Comparison of ENCODE assay signal across 9 cellular contexts in the genomic region with DNA sequence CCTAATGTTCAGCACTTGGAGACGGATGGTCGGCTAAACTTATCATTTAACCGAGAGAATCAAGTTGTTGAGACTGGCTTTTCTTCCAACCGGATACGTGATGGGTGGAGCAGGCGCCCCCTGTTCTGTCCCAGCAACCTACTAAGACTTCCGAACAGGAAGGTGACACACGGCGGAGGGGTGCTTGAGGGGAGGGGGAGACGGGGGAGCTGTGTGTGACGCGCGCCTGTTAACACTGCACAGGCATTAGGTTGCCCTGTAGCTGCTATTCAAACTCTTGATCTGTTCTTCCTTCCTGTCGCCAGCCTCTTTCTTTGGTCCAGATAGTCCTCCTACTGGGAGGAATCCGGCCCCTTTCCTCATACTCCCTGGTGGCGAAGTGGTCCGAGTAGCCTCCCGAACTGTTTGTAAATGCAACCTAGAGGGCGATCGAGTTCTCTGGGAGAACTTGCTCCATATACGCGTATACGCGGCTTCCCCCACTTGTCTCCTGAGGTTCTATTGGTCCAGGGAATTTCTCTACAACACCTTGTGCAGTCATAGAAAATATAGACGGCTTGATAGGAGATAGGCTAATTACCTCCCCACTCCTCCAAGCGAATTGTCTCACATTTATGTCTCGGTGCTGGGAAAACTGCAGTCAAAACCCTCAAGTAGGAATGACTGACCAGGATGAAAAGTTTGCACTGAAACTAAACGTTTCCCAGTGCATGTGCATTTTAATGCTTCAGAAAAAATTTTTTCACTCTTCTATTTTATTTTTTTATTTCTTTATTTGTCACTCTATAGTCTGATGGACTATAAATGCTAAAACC.
DNase-seq lines count a peak whose midpoint lies in the region; ATAC-seq and TF ChIP-seq lines count a peak whose summit lies in the region.
"Had no signal": no experiment of that assay in that cellular context is flagged by ENCODE, and none has a peak within 500 bp of the region (broad histone marks: within the 10 kb centered on the region; RNA-seq: fewer than 3 reads in every experiment).

No MANE protein-coding gene starts in this region.

- TF ChIP-seq CTCF in RWPE1 (conservative IDR thresholded peaks at IDR 0.05; ENCODE audit: low read depth) (peak; percentile 60), natural killer cell (IDR thresholded peaks at IDR 0.05) (no peak)

- CTCF ChIA-PET in RWPE1 (lab: Yijun Ruan, JAX): interaction anchor here (0.6 to 1.6 kb wide), 6 partner anchors 15 to 648 kb away, joined by 3 to 6 read pairs (median 4); no protein-coding TSS in a partner anchor

- intact Hi-C loops in natural killer cell (cut with micrococcal nuclease): loop anchor here (10.0 kb wide), 1 partner anchor 1006 kb away; a partner anchor contains a TSS

- peak overlapping the region; percentile 52 for H3K27ac ChIP-seq in RWPE1
- H3K27ac ChIP-seq: PC-9 had no signal

- peak; percentile 30 for ATAC-seq in HG03442 (IDR thresholded peaks at IDR 0.05; ENCODE audit: unreplicated experiment)
- peak; percentile 58 to 68 (median 64) for ATAC-seq in natural killer cell
- no peak for ATAC-seq in stimulated activated memory B cell treated with anti-CD40 and anti-IgM and Interleukin-4, amounts not matched to agents 10 μg/mL and 1 μg/mL and 100 μg/mL, for 72 hours
- ATAC-seq in GM18861 (IDR thresholded peaks at IDR 0.05; ENCODE audit: unreplicated experiment): no peak

- H3K4me3 Mint-ChIP-seq in natural killer cell: peak overlapping the region; percentile 78
- peak overlapping the region; percentile 86 for H3K4me3 Mint-ChIP-seq in stimulated activated memory B cell treated with anti-CD40 and anti-IgM and Interleukin-4, amounts not matched to agents 10 μg/mL and 1 μg/mL and 100 μg/mL, for 72 hours

- peaks cover 36 to 38% of the 10 kb centered on the region in 2 donors for H3K4me1 Mint-ChIP-seq in natural killer cell
- peaks cover 41% of the 10 kb centered on the region for H3K4me1 Mint-ChIP-seq in stimulated activated memory B cell treated with anti-CD40 and anti-IgM and Interleukin-4, amounts not matched to agents 10 μg/mL and 1 μg/mL and 100 μg/mL, for 72 hours

- peak overlapping the region; percentile 47 to 87 for H3K27ac Mint-ChIP-seq in natural killer cell
- H3K27ac Mint-ChIP-seq in stimulated activated memory B cell treated with anti-CD40 and anti-IgM and Interleukin-4, amounts not matched to agents 10 μg/mL and 1 μg/mL and 100 μg/mL, for 72 hours: peak overlapping the region; percentile 37

- peaks cover 13 to 29% of the 10 kb centered on the region in 2 donors for H3K27me3 Mint-ChIP-seq in natural killer cell (ENCODE audit: low read depth in 2 of 2)
- H3K27me3 Mint-ChIP-seq in stimulated activated memory B cell treated with anti-CD40 and anti-IgM and Interleukin-4, amounts not matched to agents 10 μg/mL and 1 μg/mL and 100 μg/mL, for 72 hours: no peaks in the 10 kb centered on the region

- POLR2A ChIA-PET in RWPE1 (lab: Yijun Ruan, JAX; ENCODE audit: low non-redundant PET): no interaction called here

- no peaks in the 10 kb centered on the region for H3K36me3 Mint-ChIP-seq in natural killer cell
- H3K36me3 Mint-ChIP-seq in stimulated activated memory B cell treated with anti-CD40 and anti-IgM and Interleukin-4, amounts not matched to agents 10 μg/mL and 1 μg/mL and 100 μg/mL, for 72 hours: no peaks in the 10 kb centered on the region

- no peaks in the 10 kb centered on the region for H3K9me3 Mint-ChIP-seq in natural killer cell
- no peaks in the 10 kb centered on the region for H3K9me3 Mint-ChIP-seq in stimulated activated memory B cell treated with anti-CD40 and anti-IgM and Interleukin-4, amounts not matched to agents 10 μg/mL and 1 μg/mL and 100 μg/mL, for 72 hours

- DNase-seq in COLO829 (ENCODE audit: low spot score): peak; percentile 89
- DNase-seq in RWPE1 (ENCODE audit: low spot score): peak; percentile 66
- DNase-seq in activated gamma-delta T cell (lab: John Stamatoyannopoulos, UW): peak; percentile 32
- DNase-seq in fibroblast of the conjunctiva (ENCODE audit: low read depth): peak; percentile 88
- peak; percentile 41 for DNase-seq in natural killer cell

Comparison
In these comparisons a context has a peak if more than half of its experiments do, and no peak if none do; other contexts are left out.
1. DNase-seq: peak in every context shown above with its lines; median percentile 89 in COLO829; 88 in fibroblast of the conjunctiva; 66 in RWPE1; 41 in natural killer cell; 32 in activated gamma-delta T cell.
2. ATAC-seq: peak in HG03442 (single experiment) and natural killer cell (3 of 3); none in stimulated activated memory B cell treated with anti-CD40 and anti-IgM and Interleukin-4, amounts not matched to agents 10 μg/mL and 1 μg/mL and 100 μg/mL, for 72 hours (single experiment) and GM18861 (single experiment).